In genomic region chr11:335779-336665, GRCh38 we compare ENCODE assay signal across 1 cellular context.
TF ChIP-seq lines count a peak whose summit lies in the region.

No MANE protein-coding gene starts in this region.

TF ChIP-seq in K562, 482 proteins besides CTCF, POLR2A, EP300 and RAD21 (continued from another document and continues in another):
- TF ChIP-seq ZNF398 (CRISPR knock-in tag; IDR thresholded peaks at IDR 0.05) (no peak), TCF15 (CRISPR knock-in tag; IDR thresholded peaks at IDR 0.05) (no peak), ASH1L (IDR thresholded peaks at IDR 0.05; ENCODE audit: borderline replicate concordance, low read depth, partially characterized antibody) (no peak), ZBTB7A (IDR thresholded peaks at IDR 0.05; ENCODE audit: borderline replicate concordance, control insufficient read depth, low read depth, low read length) (peak; percentile 97), RFX5 (IDR thresholded peaks at IDR 0.05; ENCODE audit: low read depth, low read length) (no peak), MAZ (CRISPR knock-in tag; conservative IDR thresholded peaks at IDR 0.05 in 1 of 2, IDR thresholded peaks at IDR 0.05 in 1 of 2) (peak in 1 of 2 experiments; percentile 43; a peak in 1 of 4 replicates), FOXA3 (CRISPR knock-in tag; conservative IDR thresholded peaks at IDR 0.05 in 1 of 2, IDR thresholded peaks at IDR 0.05 in 1 of 2) (no peak), SRSF3 (IDR thresholded peaks at IDR 0.05; ENCODE audit: insufficient read depth, low read length) (no peak), NONO (IDR thresholded peaks at IDR 0.05; ENCODE audit: low read depth in 2 of 2, low read length in 1 of 2) (no peak), ZNF780A (CRISPR knock-in tag; IDR thresholded peaks at IDR 0.05) (no peak), PCBP1 (IDR thresholded peaks at IDR 0.05; ENCODE audit: low read depth, low read length, poor library complexity, severe bottlenecking) (no peak), HDAC2 (IDR thresholded peaks at IDR 0.05) (no peak), SPI1 (IDR thresholded peaks at IDR 0.05; ENCODE audit: borderline replicate concordance, low read depth, low read length) (0 out of 2 replicates have a peak, but pooled peaks have one; percentile 10), TBL1XR1 (IDR thresholded peaks at IDR 0.05; ENCODE audit: low read length in 2 of 2) (no peak), TARDBP (IDR thresholded peaks at IDR 0.05) (no peak), E2F5 (CRISPR knock-in tag; IDR thresholded peaks at IDR 0.05) (no peak), ZNF316 (IDR thresholded peaks at IDR 0.05) (no peak), ZNF282 (CRISPR knock-in tag; IDR thresholded peaks at IDR 0.05) (no peak), GATAD2A (IDR thresholded peaks at IDR 0.05) (peak; percentile 80), ZSCAN32 (CRISPR knock-in tag; IDR thresholded peaks at IDR 0.05) (no peak), FOSL1 (tag; conservative IDR thresholded peaks at IDR 0.05) (no peak), ARID1B (IDR thresholded peaks at IDR 0.05) (peak; percentile 33; the same call in 1 of the 2 replicates), ZNF133 (CRISPR knock-in tag; IDR thresholded peaks at IDR 0.05) (no peak), MGA (IDR thresholded peaks at IDR 0.05) (peak; percentile 30), HMG20A (CRISPR knock-in tag; conservative IDR thresholded peaks at IDR 0.05) (no peak), ZNF778 (CRISPR knock-in tag; IDR thresholded peaks at IDR 0.05) (no peak), ZNF592 (IDR thresholded peaks at IDR 0.05) (peak; percentile 65), ZNF717 (CRISPR knock-in tag; IDR thresholded peaks at IDR 0.05) (no peak), ZNF384 (IDR thresholded peaks at IDR 0.05; ENCODE audit: low read depth, low read length) (no peak), ZNF212 (CRISPR knock-in tag; IDR thresholded peaks at IDR 0.05) (no peak), MAFK (IDR thresholded peaks at IDR 0.05; ENCODE audit: low read length) (no peak), HOXB6 (CRISPR knock-in tag; IDR thresholded peaks at IDR 0.05; ENCODE audit: borderline replicate concordance) (no peak), CBFA2T2 (conservative IDR thresholded peaks at IDR 0.05) (no peak), ETV6 (IDR thresholded peaks at IDR 0.05; ENCODE audit: borderline replicate concordance in 1 of 2, low read depth in 2 of 2, low read length in 1 of 2) (no peak), ETV6 (CRISPR knock-in tag; IDR thresholded peaks at IDR 0.05; ENCODE audit: borderline replicate concordance) (no peak), GTF2A2 (tag; IDR thresholded peaks at IDR 0.05) (no peak), FOXM1 (IDR thresholded peaks at IDR 0.05; ENCODE audit: low read depth) (no peak), FOXM1 (CRISPR knock-in tag; IDR thresholded peaks at IDR 0.05; ENCODE audit: low read depth) (no peak)
- TF ChIP-seq, protein P1, sequence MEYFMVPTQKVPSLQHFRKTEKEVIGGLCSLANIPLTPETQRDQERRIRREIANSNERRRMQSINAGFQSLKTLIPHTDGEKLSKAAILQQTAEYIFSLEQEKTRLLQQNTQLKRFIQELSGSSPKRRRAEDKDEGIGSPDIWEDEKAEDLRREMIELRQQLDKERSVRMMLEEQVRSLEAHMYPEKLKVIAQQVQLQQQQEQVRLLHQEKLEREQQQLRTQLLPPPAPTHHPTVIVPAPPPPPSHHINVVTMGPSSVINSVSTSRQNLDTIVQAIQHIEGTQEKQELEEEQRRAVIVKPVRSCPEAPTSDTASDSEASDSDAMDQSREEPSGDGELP (CRISPR knock-in tag; IDR thresholded peaks at IDR 0.05; ENCODE audit: borderline replicate concordance), result peak; percentile 21; the same call in 1 of the 2 replicates
- TF ChIP-seq, protein P2, sequence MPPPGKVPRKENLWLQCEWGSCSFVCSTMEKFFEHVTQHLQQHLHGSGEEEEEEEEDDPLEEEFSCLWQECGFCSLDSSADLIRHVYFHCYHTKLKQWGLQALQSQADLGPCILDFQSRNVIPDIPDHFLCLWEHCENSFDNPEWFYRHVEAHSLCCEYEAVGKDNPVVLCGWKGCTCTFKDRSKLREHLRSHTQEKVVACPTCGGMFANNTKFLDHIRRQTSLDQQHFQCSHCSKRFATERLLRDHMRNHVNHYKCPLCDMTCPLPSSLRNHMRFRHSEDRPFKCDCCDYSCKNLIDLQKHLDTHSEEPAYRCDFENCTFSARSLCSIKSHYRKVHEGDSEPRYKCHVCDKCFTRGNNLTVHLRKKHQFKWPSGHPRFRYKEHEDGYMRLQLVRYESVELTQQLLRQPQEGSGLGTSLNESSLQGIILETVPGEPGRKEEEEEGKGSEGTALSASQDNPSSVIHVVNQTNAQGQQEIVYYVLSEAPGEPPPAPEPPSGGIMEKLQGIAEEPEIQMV (tag; conservative IDR thresholded peaks at IDR 0.05; ENCODE audit: low read depth), result no peak
- TF ChIP-seq, protein P3, sequence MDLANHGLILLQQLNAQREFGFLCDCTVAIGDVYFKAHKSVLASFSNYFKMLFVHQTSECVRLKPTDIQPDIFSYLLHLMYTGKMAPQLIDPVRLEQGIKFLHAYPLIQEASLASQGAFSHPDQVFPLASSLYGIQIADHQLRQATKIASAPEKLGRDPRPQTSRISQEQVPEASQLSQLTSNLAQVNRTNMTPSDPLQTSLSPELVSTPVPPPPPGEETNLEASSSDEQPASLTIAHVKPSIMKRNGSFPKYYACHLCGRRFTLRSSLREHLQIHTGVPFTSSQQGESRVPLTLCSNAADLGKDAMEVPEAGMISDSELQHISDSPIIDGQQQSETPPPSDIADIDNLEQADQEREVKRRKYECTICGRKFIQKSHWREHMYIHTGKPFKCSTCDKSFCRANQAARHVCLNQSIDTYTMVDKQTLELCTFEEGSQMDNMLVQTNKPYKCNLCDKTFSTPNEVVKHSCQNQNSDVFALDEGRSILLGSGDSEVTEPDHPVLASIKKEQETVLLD (IDR thresholded peaks at IDR 0.05), result 0 out of 2 replicates have a peak, but pooled peaks have one; percentile 16
